In the genomic region with DNA sequence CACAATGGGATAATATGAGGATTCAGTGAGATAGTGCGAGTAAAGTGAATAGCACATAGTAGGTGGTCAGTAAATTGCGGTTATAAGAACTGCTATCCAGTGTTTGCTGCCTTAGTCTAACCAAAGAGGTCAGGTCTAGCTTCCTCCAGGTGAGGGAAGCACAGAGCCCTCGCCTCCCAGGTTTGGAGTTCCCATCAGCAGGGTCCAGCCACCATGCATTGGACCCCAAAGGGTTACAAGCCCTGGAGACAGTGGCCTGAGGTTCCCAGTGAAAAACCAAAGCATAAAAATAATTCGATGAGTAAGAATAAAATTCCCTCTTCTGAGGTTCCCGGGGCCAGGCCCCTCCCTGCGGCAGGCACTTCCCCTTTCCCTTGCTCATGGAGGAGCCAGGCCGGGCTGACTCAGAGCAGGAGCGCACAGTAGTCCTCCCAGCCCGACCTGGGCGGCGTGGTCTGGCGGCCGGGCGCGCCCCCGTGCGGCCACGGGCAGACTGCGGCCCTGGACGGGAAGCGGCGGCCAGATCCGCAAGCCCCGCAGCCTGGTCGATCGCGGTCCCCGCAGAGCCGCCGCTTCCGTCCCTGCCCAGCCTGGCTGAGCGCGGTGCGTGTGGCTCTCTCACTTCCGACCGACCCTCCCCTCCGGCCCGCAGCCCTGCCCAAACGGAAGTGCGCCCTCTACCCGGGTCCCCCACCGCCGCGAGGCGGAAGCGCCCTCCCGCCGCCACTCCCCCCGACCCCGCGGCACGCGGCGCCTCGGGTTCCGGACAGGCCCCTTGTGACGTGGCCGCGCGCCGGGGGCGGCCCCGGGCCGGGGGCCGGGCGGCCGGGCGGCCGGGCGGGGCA, we compare ENCODE assay signal across 1 cellular context.
TF ChIP-seq lines count a peak whose summit lies in the region.

SLC39A13 (plus strand) TSS at position 845 of the 845 bp plus-strand sequence. CDS start 1,505 bp downstream, outside the sequence.

TF ChIP-seq in K562, 482 proteins besides CTCF, POLR2A, EP300 and RAD21 (continued from another document and continues in another):
- TF ChIP-seq CEBPZ (IDR thresholded peaks at IDR 0.05; ENCODE audit: borderline replicate concordance, low read depth, low read length), result no peak
- peak; percentile 97 for TF ChIP-seq CTBP1 (IDR thresholded peaks at IDR 0.05; ENCODE audit: borderline replicate concordance)
- TF ChIP-seq HBP1 (CRISPR knock-in tag; IDR thresholded peaks at IDR 0.05), result no peak
- peak; percentile 49; the same call in 1 of the 2 replicates for TF ChIP-seq ZNF740 (CRISPR knock-in tag; IDR thresholded peaks at IDR 0.05)
- TF ChIP-seq ZNF740 (tag; IDR thresholded peaks at IDR 0.05), result no peak
- no peak for TF ChIP-seq USF2 (CRISPR knock-in tag; IDR thresholded peaks at IDR 0.05)
- no peak for TF ChIP-seq HDAC3 (IDR thresholded peaks at IDR 0.05; ENCODE audit: borderline replicate concordance, partially characterized antibody)
- peak; percentile 96 for TF ChIP-seq FIP1L1 (IDR thresholded peaks at IDR 0.05; ENCODE audit: low read depth, low read length, poor library complexity, severe bottlenecking)
- TF ChIP-seq ZNF277 (CRISPR knock-in tag; IDR thresholded peaks at IDR 0.05; ENCODE audit: borderline replicate concordance), result no peak
- peak; percentile 42 for TF ChIP-seq NFE2 (IDR thresholded peaks at IDR 0.05; ENCODE audit: low read depth)
- peak; percentile 95 for TF ChIP-seq CREM (IDR thresholded peaks at IDR 0.05; ENCODE audit: low read depth)
- TF ChIP-seq ARID2 (IDR thresholded peaks at IDR 0.05), result no peak
- peak; percentile 98 for TF ChIP-seq DEAF1 (CRISPR knock-in tag; IDR thresholded peaks at IDR 0.05)
- peak in 1 of 2 experiments; percentile 37; a peak in 1 of 4 replicates for TF ChIP-seq MLLT1 (IDR thresholded peaks at IDR 0.05)
- TF ChIP-seq ZNF24 (IDR thresholded peaks at IDR 0.05), result peak; percentile 86
- TF ChIP-seq ELK1 (CRISPR knock-in tag; IDR thresholded peaks at IDR 0.05), result no peak
- TF ChIP-seq KAT7 (CRISPR knock-in tag; IDR thresholded peaks at IDR 0.05; ENCODE audit: borderline replicate concordance), result peak; percentile 88; the same call in 1 of the 2 replicates
- no peak; the same call in 1 of the 2 replicates for TF ChIP-seq HLTF (IDR thresholded peaks at IDR 0.05)
- peak; percentile 45 for TF ChIP-seq PRPF4 (IDR thresholded peaks at IDR 0.05; ENCODE audit: insufficient read depth, low read depth, low read length, poor library complexity, severe bottlenecking)
- TF ChIP-seq PHB (CRISPR knock-in tag; IDR thresholded peaks at IDR 0.05), result no peak
- TF ChIP-seq YBX1 (IDR thresholded peaks at IDR 0.05), result no peak
- TF ChIP-seq SNRNP70 (optimal IDR thresholded peaks at IDR 0.05; ENCODE audit: low read depth, low read length), result no peak
- TF ChIP-seq, protein P1, sequence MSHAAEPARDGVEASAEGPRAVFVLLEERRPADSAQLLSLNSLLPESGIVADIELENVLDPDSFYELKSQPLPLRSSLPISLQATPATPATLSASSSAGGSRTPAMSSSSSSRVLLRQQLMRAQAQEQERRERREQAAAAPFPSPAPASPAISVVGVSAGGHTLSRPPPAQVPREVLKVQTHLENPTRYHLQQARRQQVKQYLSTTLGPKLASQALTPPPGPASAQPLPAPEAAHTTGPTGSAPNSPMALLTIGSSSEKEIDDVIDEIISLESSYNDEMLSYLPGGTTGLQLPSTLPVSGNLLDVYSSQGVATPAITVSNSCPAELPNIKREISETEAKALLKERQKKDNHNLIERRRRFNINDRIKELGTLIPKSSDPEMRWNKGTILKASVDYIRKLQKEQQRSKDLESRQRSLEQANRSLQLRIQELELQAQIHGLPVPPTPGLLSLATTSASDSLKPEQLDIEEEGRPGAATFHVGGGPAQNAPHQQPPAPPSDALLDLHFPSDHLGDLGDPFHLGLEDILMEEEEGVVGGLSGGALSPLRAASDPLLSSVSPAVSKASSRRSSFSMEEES (CRISPR knock-in tag; IDR thresholded peaks at IDR 0.05), result no peak
- 0 out of 2 replicates have a peak, but pooled peaks have one; percentile 80 for TF ChIP-seq ZNF584 (CRISPR knock-in tag; IDR thresholded peaks at IDR 0.05; ENCODE audit: low read depth)
- peak; percentile 24; the same call in 1 of the 2 replicates for TF ChIP-seq ZFP91 (CRISPR knock-in tag; IDR thresholded peaks at IDR 0.05)
- TF ChIP-seq ZNF12 (CRISPR knock-in tag; IDR thresholded peaks at IDR 0.05), result no peak
- no peak for TF ChIP-seq ZNF77 (CRISPR knock-in tag; IDR thresholded peaks at IDR 0.05)
- TF ChIP-seq CBX5 (IDR thresholded peaks at IDR 0.05; ENCODE audit: borderline replicate concordance, low read depth), result peak; percentile 55; the same call in 1 of the 2 replicates
- no peak; the same call in 1 of the 2 replicates for TF ChIP-seq NR2C2 (CRISPR knock-in tag; IDR thresholded peaks at IDR 0.05)
- TF ChIP-seq NR2C2 (tag; IDR thresholded peaks at IDR 0.05), result peak; percentile 87
- 0 out of 2 replicates have a peak, but pooled peaks have one; percentile 63 for TF ChIP-seq ZNF830 (CRISPR knock-in tag; IDR thresholded peaks at IDR 0.05)
- TF ChIP-seq HDAC2 (IDR thresholded peaks at IDR 0.05), result no peak; the same call in 1 of the 2 replicates
- TF ChIP-seq MYC (IDR thresholded peaks at IDR 0.05; ENCODE audit: low read depth, low read length), result peak; percentile 92; the same call in 1 of the 2 replicates
- TF ChIP-seq MYC (CRISPR knock-in tag; IDR thresholded peaks at IDR 0.05; ENCODE audit: borderline replicate concordance, low read depth), result peak; percentile 64; the same call in 1 of the 2 replicates
- no peak for TF ChIP-seq DNMT1 (IDR thresholded peaks at IDR 0.05)
- no peak for TF ChIP-seq FOXP4 (CRISPR knock-in tag; IDR thresholded peaks at IDR 0.05; ENCODE audit: borderline replicate concordance)
